1 cellular context compared by ENCODE assay signal in the genomic region with DNA sequence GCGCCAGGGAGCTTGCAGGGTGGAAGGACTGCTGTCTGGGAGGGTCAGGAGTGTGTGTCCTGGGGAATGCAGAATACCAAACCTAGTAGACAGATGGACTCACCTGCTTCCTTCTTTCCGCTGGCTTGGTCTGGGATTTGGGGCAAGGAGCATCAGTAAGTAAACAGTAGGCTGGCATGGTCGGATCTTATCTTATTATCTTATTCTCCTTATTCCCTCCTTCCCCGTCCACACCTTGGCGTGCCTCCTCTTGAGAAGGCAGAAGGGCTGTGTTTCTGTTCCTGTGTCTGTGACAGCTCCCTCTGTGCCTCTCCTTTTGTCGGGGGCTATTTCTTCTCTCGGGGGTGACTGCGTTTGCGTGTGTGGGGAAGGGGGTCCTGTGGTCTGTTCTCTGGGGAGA.
TF ChIP-seq lines count a peak whose summit lies in the region.

No MANE protein-coding gene starts in this region.

TF ChIP-seq in WTC11, 78 proteins besides CTCF, POLR2A, EP300 and RAD21 (continued from another document):
- TF ChIP-seq, protein P1, sequence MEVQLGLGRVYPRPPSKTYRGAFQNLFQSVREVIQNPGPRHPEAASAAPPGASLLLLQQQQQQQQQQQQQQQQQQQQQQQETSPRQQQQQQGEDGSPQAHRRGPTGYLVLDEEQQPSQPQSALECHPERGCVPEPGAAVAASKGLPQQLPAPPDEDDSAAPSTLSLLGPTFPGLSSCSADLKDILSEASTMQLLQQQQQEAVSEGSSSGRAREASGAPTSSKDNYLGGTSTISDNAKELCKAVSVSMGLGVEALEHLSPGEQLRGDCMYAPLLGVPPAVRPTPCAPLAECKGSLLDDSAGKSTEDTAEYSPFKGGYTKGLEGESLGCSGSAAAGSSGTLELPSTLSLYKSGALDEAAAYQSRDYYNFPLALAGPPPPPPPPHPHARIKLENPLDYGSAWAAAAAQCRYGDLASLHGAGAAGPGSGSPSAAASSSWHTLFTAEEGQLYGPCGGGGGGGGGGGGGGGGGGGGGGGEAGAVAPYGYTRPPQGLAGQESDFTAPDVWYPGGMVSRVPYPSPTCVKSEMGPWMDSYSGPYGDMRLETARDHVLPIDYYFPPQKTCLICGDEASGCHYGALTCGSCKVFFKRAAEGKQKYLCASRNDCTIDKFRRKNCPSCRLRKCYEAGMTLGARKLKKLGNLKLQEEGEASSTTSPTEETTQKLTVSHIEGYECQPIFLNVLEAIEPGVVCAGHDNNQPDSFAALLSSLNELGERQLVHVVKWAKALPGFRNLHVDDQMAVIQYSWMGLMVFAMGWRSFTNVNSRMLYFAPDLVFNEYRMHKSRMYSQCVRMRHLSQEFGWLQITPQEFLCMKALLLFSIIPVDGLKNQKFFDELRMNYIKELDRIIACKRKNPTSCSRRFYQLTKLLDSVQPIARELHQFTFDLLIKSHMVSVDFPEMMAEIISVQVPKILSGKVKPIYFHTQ (CRISPR knock-in tag; IDR thresholded peaks at IDR 0.05), result no peak
- TF ChIP-seq JUN (CRISPR knock-in tag; IDR thresholded peaks at IDR 0.05), result no peak
- TF ChIP-seq RELA (CRISPR knock-in tag; IDR thresholded peaks at IDR 0.05; ENCODE audit: borderline replicate concordance), result no peak
- TF ChIP-seq, protein P2, sequence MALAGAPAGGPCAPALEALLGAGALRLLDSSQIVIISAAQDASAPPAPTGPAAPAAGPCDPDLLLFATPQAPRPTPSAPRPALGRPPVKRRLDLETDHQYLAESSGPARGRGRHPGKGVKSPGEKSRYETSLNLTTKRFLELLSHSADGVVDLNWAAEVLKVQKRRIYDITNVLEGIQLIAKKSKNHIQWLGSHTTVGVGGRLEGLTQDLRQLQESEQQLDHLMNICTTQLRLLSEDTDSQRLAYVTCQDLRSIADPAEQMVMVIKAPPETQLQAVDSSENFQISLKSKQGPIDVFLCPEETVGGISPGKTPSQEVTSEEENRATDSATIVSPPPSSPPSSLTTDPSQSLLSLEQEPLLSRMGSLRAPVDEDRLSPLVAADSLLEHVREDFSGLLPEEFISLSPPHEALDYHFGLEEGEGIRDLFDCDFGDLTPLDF (CRISPR knock-in tag; IDR thresholded peaks at IDR 0.05), result no peak
- TF ChIP-seq NFYB (CRISPR knock-in tag; conservative IDR thresholded peaks at IDR 0.05; ENCODE audit: low read depth), result no peak
- no peak for TF ChIP-seq NFE2L1 (CRISPR knock-in tag; IDR thresholded peaks at IDR 0.05)
- no peak for TF ChIP-seq NR1H2 (CRISPR knock-in tag; IDR thresholded peaks at IDR 0.05)
- no peak for TF ChIP-seq JAZF1 (CRISPR knock-in tag; IDR thresholded peaks at IDR 0.05)
- no peak for TF ChIP-seq SMAD3 (CRISPR knock-in tag; IDR thresholded peaks at IDR 0.05; ENCODE audit: borderline replicate concordance)
- TF ChIP-seq, protein P3, sequence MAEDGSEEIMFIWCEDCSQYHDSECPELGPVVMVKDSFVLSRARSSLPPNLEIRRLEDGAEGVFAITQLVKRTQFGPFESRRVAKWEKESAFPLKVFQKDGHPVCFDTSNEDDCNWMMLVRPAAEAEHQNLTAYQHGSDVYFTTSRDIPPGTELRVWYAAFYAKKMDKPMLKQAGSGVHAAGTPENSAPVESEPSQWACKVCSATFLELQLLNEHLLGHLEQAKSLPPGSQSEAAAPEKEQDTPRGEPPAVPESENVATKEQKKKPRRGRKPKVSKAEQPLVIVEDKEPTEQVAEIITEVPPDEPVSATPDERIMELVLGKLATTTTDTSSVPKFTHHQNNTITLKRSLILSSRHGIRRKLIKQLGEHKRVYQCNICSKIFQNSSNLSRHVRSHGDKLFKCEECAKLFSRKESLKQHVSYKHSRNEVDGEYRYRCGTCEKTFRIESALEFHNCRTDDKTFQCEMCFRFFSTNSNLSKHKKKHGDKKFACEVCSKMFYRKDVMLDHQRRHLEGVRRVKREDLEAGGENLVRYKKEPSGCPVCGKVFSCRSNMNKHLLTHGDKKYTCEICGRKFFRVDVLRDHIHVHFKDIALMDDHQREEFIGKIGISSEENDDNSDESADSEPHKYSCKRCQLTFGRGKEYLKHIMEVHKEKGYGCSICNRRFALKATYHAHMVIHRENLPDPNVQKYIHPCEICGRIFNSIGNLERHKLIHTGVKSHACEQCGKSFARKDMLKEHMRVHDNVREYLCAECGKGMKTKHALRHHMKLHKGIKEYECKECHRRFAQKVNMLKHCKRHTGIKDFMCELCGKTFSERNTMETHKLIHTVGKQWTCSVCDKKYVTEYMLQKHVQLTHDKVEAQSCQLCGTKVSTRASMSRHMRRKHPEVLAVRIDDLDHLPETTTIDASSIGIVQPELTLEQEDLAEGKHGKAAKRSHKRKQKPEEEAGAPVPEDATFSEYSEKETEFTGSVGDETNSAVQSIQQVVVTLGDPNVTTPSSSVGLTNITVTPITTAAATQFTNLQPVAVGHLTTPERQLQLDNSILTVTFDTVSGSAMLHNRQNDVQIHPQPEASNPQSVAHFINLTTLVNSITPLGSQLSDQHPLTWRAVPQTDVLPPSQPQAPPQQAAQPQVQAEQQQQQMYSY (CRISPR knock-in tag; IDR thresholded peaks at IDR 0.05), result no peak
- TF ChIP-seq RORB (CRISPR knock-in tag; IDR thresholded peaks at IDR 0.05), result no peak
TF ChIP-seq in WTC11: peak in this region for 0.
